10 cellular contexts compared by ENCODE assay signal in genomic region chr5:139388198-139388821, GRCh38. TPM values are rescaled to one million over a fixed set of nuclear protein-coding genes. Genes with fewer than 3 reads are reported as not detected.
A peak's percentile ranks its signal among the peaks of the same experiment; 100 is the strongest.
DNase-seq lines count a peak whose midpoint lies in the region; ATAC-seq, FAIRE-seq and TF ChIP-seq lines count a peak whose summit lies in the region.
"Had no signal": no experiment of that assay in that cellular context is flagged by ENCODE, and none has a peak within 500 bp of the region (broad histone marks: within the 10 kb centered on the region; RNA-seq: fewer than 3 reads in every experiment).

No MANE protein-coding gene starts in this region.

- 0 to 19% (median 10%) methylated on average over 1 to 8 of the region's 8 CpGs for WGBS in adrenal gland, 4 donors
- WGBS in esophagus muscularis mucosa = 0% methylated on average over 1 of the region's 8 CpGs

- DNase-seq in D721Med (ENCODE audit: insufficient read length, low spot score) (peak; percentile 18), adrenal gland (peak; percentile 49 to 80 (median 69)), mucosa of gallbladder (ENCODE audit: low spot score) (peak; percentile 73), C1 segment of cervical spinal cord (lab: John Stamatoyannopoulos, UW) (no peak), esophagus muscularis mucosa (ENCODE audit: extremely low spot score) (no peak)

- ATAC-seq in HG03175 (IDR thresholded peaks at IDR 0.05; ENCODE audit: unreplicated experiment) (no peak), HG03097 (IDR thresholded peaks at IDR 0.05; ENCODE audit: low FRiP score, unreplicated experiment) (no peak)

- intact Hi-C loops in adrenal gland (cut with DNase I) (no loop called here), esophagus muscularis mucosa (cut with DNase I) (no loop called here)

- no peak overlapping the region for H3K27ac ChIP-seq in HEK293 (ENCODE audit: extremely low read depth, low read depth, low read length)
- H3K27ac ChIP-seq in adrenal gland = no peak overlapping the region
- no peak overlapping the region for H3K27ac ChIP-seq in esophagus muscularis mucosa (replicated peaks in 1 of 4)

- no peaks in the 10 kb centered on the region for H3K27me3 ChIP-seq in adrenal gland
- peaks cover 0 to 15% (median 0%) of the 10 kb centered on the region in 4 donors for H3K27me3 ChIP-seq in esophagus muscularis mucosa

- TF ChIP-seq CTCF in D721Med (IDR thresholded peaks at IDR 0.05; ENCODE audit: insufficient read depth, missing control alignments) = no peak
- TF ChIP-seq CTCF in HEK293 (tag by site-specific recombination; IDR thresholded peaks at IDR 0.05) = no peak
- no peak for TF ChIP-seq CTCF in adrenal gland (IDR thresholded peaks at IDR 0.05)
- TF ChIP-seq CTCF in esophagus muscularis mucosa (IDR thresholded peaks at IDR 0.05) = no peak

- no peak overlapping the region for H3K4me3 ChIP-seq in HEK293 (ENCODE audit: low read depth, low read length)
- no peak overlapping the region for H3K4me3 ChIP-seq in adrenal gland
- H3K4me3 ChIP-seq in esophagus muscularis mucosa = peak overlapping the region in 1 of 4 donors; percentile 34

- POLR2A ChIA-PET in HEK293 (lab: Yijun Ruan, JAX) = interaction anchor here (0.6 kb wide), 1 partner anchor 809 kb away, joined by 3 read pairs; no protein-coding TSS in a partner anchor

- H3K36me3 ChIP-seq in HEK293 (ENCODE audit: control insufficient read depth in 2 of 2, insufficient read depth in 1 of 2, low read length in 2 of 2) = no peaks in the 10 kb centered on the region
- no peaks in the 10 kb centered on the region for H3K36me3 ChIP-seq in adrenal gland (replicated peaks in 1 of 2)
- H3K36me3 ChIP-seq in esophagus muscularis mucosa = peaks cover 0 to 15% (median 0%) of the 10 kb centered on the region in 4 donors

- H3K9me3 ChIP-seq in HEK293 (ENCODE audit: control insufficient read depth, insufficient read depth, low read depth, low read length) (no peaks in the 10 kb centered on the region), adrenal gland (replicated peaks in 1 of 3) (no peaks in the 10 kb centered on the region), esophagus muscularis mucosa (no peaks in the 10 kb centered on the region)

- no peak for FAIRE-seq in D721Med (lab: Jason Lieb, UNC)

- CTCF ChIA-PET in HEK293 (lab: Yijun Ruan, JAX) = interaction anchor here (0.5 to 0.6 kb wide), 2 partner anchors 148 to 1174 kb away, joined by 3 read pairs; no protein-coding TSS in a partner anchor

- no peaks in the 10 kb centered on the region for H3K4me1 ChIP-seq in HEK293 (ENCODE audit: control insufficient read depth, insufficient read depth, low read length)
- peaks cover 10 to 16% of the 10 kb centered on the region in 2 donors for H3K4me1 ChIP-seq in adrenal gland (replicated peaks in 1 of 2)
- peaks cover 36 to 55% (median 46%) of the 10 kb centered on the region in 4 donors for H3K4me1 ChIP-seq in esophagus muscularis mucosa

- no peak for TF ChIP-seq EP300 in esophagus muscularis mucosa (IDR thresholded peaks at IDR 0.05)

- no peak for TF ChIP-seq POLR2A in adrenal gland (IDR thresholded peaks at IDR 0.05)
- TF ChIP-seq POLR2A in esophagus muscularis mucosa (IDR thresholded peaks at IDR 0.05; ENCODE audit: low read depth) = no peak

TF ChIP-seq in HEK293, 187 proteins besides CTCF, POLR2A, EP300 and RAD21 (continues in another document):
- TF ChIP-seq SCRT2 (tag by site-specific recombination; IDR thresholded peaks at IDR 0.05) = 0 out of 2 replicates have a peak, but pooled peaks have one; percentile 41
- TF ChIP-seq OSR2 (tag by site-specific recombination; IDR thresholded peaks at IDR 0.05) = no peak
- no peak for TF ChIP-seq HIC1 (tag by site-specific recombination; IDR thresholded peaks at IDR 0.05)
- TF ChIP-seq ATF2 (tag by site-specific recombination; IDR thresholded peaks at IDR 0.05; ENCODE audit: low read depth) = no peak
- TF ChIP-seq ZEB2 (tag by site-specific recombination; IDR thresholded peaks at IDR 0.05) = no peak
- peak; percentile 95 for TF ChIP-seq ZFHX2 (tag by site-specific recombination; conservative IDR thresholded peaks at IDR 0.05)
- TF ChIP-seq WT1 (tag by site-specific recombination; IDR thresholded peaks at IDR 0.05) = peak; percentile 64
- peak; percentile 65; the same call in 1 of the 2 replicates for TF ChIP-seq ZNF600 (tag by site-specific recombination; IDR thresholded peaks at IDR 0.05)
- TF ChIP-seq SP2 (tag by site-specific recombination; IDR thresholded peaks at IDR 0.05) = peak; percentile 47
- TF ChIP-seq ZNF518A (tag by site-specific recombination; conservative IDR thresholded peaks at IDR 0.05; ENCODE audit: low read depth) = no peak
- no peak for TF ChIP-seq ZNF292 (tag by site-specific recombination; IDR thresholded peaks at IDR 0.05; ENCODE audit: borderline replicate concordance, low read depth)

RNA-seq across cellular contexts. Expression of gene MZB1, which starts 1.4 kb away (rescaled TPM):
- total RNA-seq in adrenal gland = 1 to 10 TPM in 2 of 8 donors, under 1 TPM in 3, not detected in 3; 0.35 to 1.7 (median 0.95) TPM
- 1 to 10 TPM in 2 of 3 donors, under 1 TPM in 1; 0.57 to 7.7 (median 4.3) TPM for polyA plus RNA-seq in adrenal gland
- 1.1 TPM for total RNA-seq in mucosa of gallbladder
- under 1 TPM in 2 of 4 donors, not detected in 2; 0.78 to 0.99 TPM for total RNA-seq in esophagus muscularis mucosa

RNA-seq across cellular contexts. Expression of gene SLC23A1, which starts 5.2 kb away (rescaled TPM):
- under 1 TPM in 3 of 8 donors, not detected in 5; 0.14 to 0.46 (median 0.14) TPM for total RNA-seq in adrenal gland
- not detected for polyA plus RNA-seq in adrenal gland
- 17.0 TPM for total RNA-seq in mucosa of gallbladder
- not detected for total RNA-seq in esophagus muscularis mucosa
- total RNA-seq: myocyte, subcutaneous adipose tissue had no signal

RNA-seq across cellular contexts. Expression of gene PROB1, which starts 6.6 kb away (rescaled TPM):
- total RNA-seq in adrenal gland (10 to 100 TPM in 4 of 8 donors, 1 to 10 TPM in 4; 6.7 to 24.4 (median 11.3) TPM), mucosa of gallbladder (3.0 TPM), esophagus muscularis mucosa (10 to 100 TPM in 2 of 4 donors, 1 to 10 TPM in 2; 2.5 to 11.0 (median 7.8) TPM)
- 1 to 10 TPM; 3.1 to 4.2 (median 4.0) TPM for polyA plus RNA-seq in adrenal gland

RNA-seq across cellular contexts. Expression of gene SPATA24, which starts 15.6 kb away (rescaled TPM):
- total RNA-seq in adrenal gland = 100 to 1,000 TPM in 1 of 8 donors, 10 to 100 TPM in 3, 1 to 10 TPM in 4; 4.6 to 124 (median 8.5) TPM
- 10 to 100 TPM in 2 of 3 donors, 1 to 10 TPM in 1; 9.6 to 21.5 (median 11.7) TPM for polyA plus RNA-seq in adrenal gland
- total RNA-seq in mucosa of gallbladder = 7.3 TPM
- 1 to 10 TPM; 2.9 to 6.5 (median 4.8) TPM for total RNA-seq in esophagus muscularis mucosa

RNA-seq across cellular contexts. Expression of gene PAIP2, which starts 46.7 kb away (rescaled TPM):
- 100 to 1,000 TPM; 127 to 198 (median 146) TPM for total RNA-seq in adrenal gland
- 100 to 1,000 TPM in 1 of 3 donors, 10 to 100 TPM in 2; 75.7 to 318 (median 82.0) TPM for polyA plus RNA-seq in adrenal gland
- 73.3 TPM for total RNA-seq in mucosa of gallbladder
- total RNA-seq in esophagus muscularis mucosa = 100 to 1,000 TPM in 1 of 4 donors, 10 to 100 TPM in 3; 73.6 to 111 (median 97.0) TPM

Comparison
In these comparisons a context has a peak if more than half of its experiments do, and no peak if none do; other contexts are left out.
1. DNase-seq: peak in D721Med (single experiment), adrenal gland (7 of 7) and mucosa of gallbladder (single experiment); none in C1 segment of cervical spinal cord (0 of 14) and esophagus muscularis mucosa (single experiment).
2. RNA of gene SLC23A1, which starts 5.2 kb away (total RNA-seq): 17.0 TPM in mucosa of gallbladder (single experiment); 0.14 to 0.46 TPM in adrenal gland and not detected in esophagus muscularis mucosa; every median in the first group is over 10 times any median in the second.